14 cellular contexts compared by ENCODE assay signal in genomic region chr5:1669276-1670155, GRCh38.
"Had no signal": no experiment of that assay in that cellular context is flagged by ENCODE, and none has a peak within 500 bp of the region (broad histone marks: within the 10 kb centered on the region; RNA-seq: fewer than 3 reads in every experiment).

No MANE protein-coding gene starts in this region.

- H3K27ac ChIP-seq: dorsolateral prefrontal cortex, prostate gland, spleen, tibial nerve had no signal

- ATAC-seq: stimulated activated naive B cell treated with anti-CD40 and anti-IgM and Interleukin-4, amounts not matched to agents 10 μg/mL and 1 μg/mL and 100 μg/mL, for 72 hours had no signal

- H3K4me1 ChIP-seq: prostate gland had no signal

- H3K4me3 ChIP-seq: prostate gland, spleen, tibial nerve had no signal

- H3K9me3 Mint-ChIP-seq: activated naive CD4-positive, alpha-beta T cell treated with anti-CD3 and anti-CD28 coated beads, Interleukin-2, amount 10 ng/mL, durations not matched to agents 7 days and 5 days; activated T-helper 2 cell treated with anti-CD3 and anti-CD28 coated beads, Interferon-gamma antibody, Interleukin-2, Interleukin-4, amounts not matched to agents 10 μg/mL and 5 μg/mL and 100 μg/mL, durations not matched to agents 14 hours and 24 hours and 36 hours; memory B cell; stimulated activated naive B cell treated with anti-CD40 and anti-IgM and Interleukin-4, amounts not matched to agents 10 μg/mL and 1 μg/mL and 100 μg/mL, for 72 hours had no signal

- H3K4me3 Mint-ChIP-seq: activated naive CD4-positive, alpha-beta T cell treated with anti-CD3 and anti-CD28 coated beads, Interleukin-2, amount 10 ng/mL, durations not matched to agents 7 days and 5 days; memory B cell; stimulated activated naive B cell treated with anti-CD40 and anti-IgM and Interleukin-4, amounts not matched to agents 10 μg/mL and 1 μg/mL and 100 μg/mL, for 72 hours had no signal

- FAIRE-seq: endometrium had no signal

- H3K27ac Mint-ChIP-seq: activated naive CD4-positive, alpha-beta T cell treated with anti-CD3 and anti-CD28 coated beads, Interleukin-2, amount 10 ng/mL, durations not matched to agents 7 days and 5 days; activated T-helper 2 cell treated with anti-CD3 and anti-CD28 coated beads, Interferon-gamma antibody, Interleukin-2, Interleukin-4, amounts not matched to agents 10 μg/mL and 5 μg/mL and 100 μg/mL, durations not matched to agents 14 hours and 24 hours and 36 hours; memory B cell; stimulated activated naive B cell treated with anti-CD40 and anti-IgM and Interleukin-4, amounts not matched to agents 10 μg/mL and 1 μg/mL and 100 μg/mL, for 72 hours had no signal

- DNase-seq: activated CD4-positive, alpha-beta T cell treated with anti-CD3 and anti-CD28 coated beads, Interleukin-2, amount 50 U/mL, for 1 hour; activated naive CD4-positive, alpha-beta T cell treated with anti-CD3 and anti-CD28 coated beads, Interleukin-2, amount 10 ng/mL, durations not matched to agents 7 days and 5 days; activated T-cell treated with anti-CD3 and anti-CD28 coated beads for 4 hours; amygdala; glutamatergic neuron; left cardiac atrium; spleen; stimulated activated naive B cell treated with anti-CD40 and anti-IgM and Interleukin-4, amounts not matched to agents 10 μg/mL and 1 μg/mL and 100 μg/mL, for 72 hours had no signal

- H3K9me3 ChIP-seq: prostate gland had no signal

- H3K36me3 ChIP-seq: prostate gland, spleen, tibial nerve had no signal

- H3K36me3 Mint-ChIP-seq: activated naive CD4-positive, alpha-beta T cell treated with anti-CD3 and anti-CD28 coated beads, Interleukin-2, amount 10 ng/mL, durations not matched to agents 7 days and 5 days; stimulated activated naive B cell treated with anti-CD40 and anti-IgM and Interleukin-4, amounts not matched to agents 10 μg/mL and 1 μg/mL and 100 μg/mL, for 72 hours had no signal
